ENCODE assay signal across 8 cellular contexts in genomic region chr2:217610411-217610814, GRCh38.
DNase-seq lines count a peak whose midpoint lies in the region; ATAC-seq, FAIRE-seq and TF ChIP-seq lines count a peak whose summit lies in the region.

No MANE protein-coding gene starts in this region.

- H3K4me3 ChIP-seq in body of pancreas: no peak overlapping the region

- FAIRE-seq in GM12891 (lab: Jason Lieb, UNC): no peak

- peak; percentile 15 for DNase-seq in T follicular helper cell (ENCODE audit: low read depth)
- peak in 3 of 4 donors; percentile 7 to 23 (median 21) for DNase-seq in body of pancreas
- peak; percentile 64 for DNase-seq in stimulated activated CD8-positive, alpha-beta memory T cell treated with anti-CD3 and anti-CD28 coated beads, Interleukin-4, amount 100 ng/mL, for 48 hours
- DNase-seq in cerebellar nuclear complex (lab: John Stamatoyannopoulos, UW): no peak
- no peak for DNase-seq in GM12891 (ENCODE audit: insufficient read length, low spot score)

- intact Hi-C loops in body of pancreas (cut with DNase I): no loop called here

- ATAC-seq in GM21786 (IDR thresholded peaks at IDR 0.05; ENCODE audit: unreplicated experiment) (peak; percentile 47), body of pancreas (no peak), HG02623 (IDR thresholded peaks at IDR 0.05; ENCODE audit: unreplicated experiment) (no peak), GM21381 (IDR thresholded peaks at IDR 0.05; ENCODE audit: unreplicated experiment) (no peak)

- no peaks in the 10 kb centered on the region for H3K27me3 ChIP-seq in body of pancreas

- TF ChIP-seq POLR2A in body of pancreas (IDR thresholded peaks at IDR 0.05): no peak
- TF ChIP-seq POLR2A in GM12891 (IDR thresholded peaks at IDR 0.05; ENCODE audit: low read depth, low read length): no peak

- TF ChIP-seq CTCF in body of pancreas (IDR thresholded peaks at IDR 0.05): no peak

- H3K4me1 ChIP-seq in body of pancreas: no peaks in the 10 kb centered on the region

- 46 to 53% methylated on average over 6 of the region's 6 CpGs for WGBS in body of pancreas, 2 donors

- no peaks in the 10 kb centered on the region for H3K36me3 ChIP-seq in body of pancreas (replicated peaks in 1 of 2; ENCODE audit: insufficient read depth in 1 of 2, low read depth in 2 of 2)

- H3K27ac ChIP-seq in body of pancreas: no peak overlapping the region

- no peaks in the 10 kb centered on the region for H3K9me3 ChIP-seq in body of pancreas

TF ChIP-seq in GM12891, 5 proteins besides CTCF, POLR2A, EP300 and RAD21:
- TF ChIP-seq PAX5 (IDR thresholded peaks at IDR 0.05; ENCODE audit: insufficient read depth, low read length, severe bottlenecking) (no peak), POLR2AphosphoS5 (IDR thresholded peaks at IDR 0.05; ENCODE audit: low read depth, low read length) (no peak), TAF1 (IDR thresholded peaks at IDR 0.05; ENCODE audit: low read depth, low read length) (no peak), SPI1 (IDR thresholded peaks at IDR 0.05; ENCODE audit: low read depth, low read length) (no peak), POU2F2 (IDR thresholded peaks at IDR 0.05; ENCODE audit: low read depth, low read length) (no peak)

Comparison
In these comparisons a context has a peak if more than half of its experiments do, and no peak if none do; other contexts are left out.
1. DNase-seq: peak in T follicular helper cell (single experiment), body of pancreas (3 of 4) and stimulated activated CD8-positive, alpha-beta memory T cell treated with anti-CD3 and anti-CD28 coated beads, Interleukin-4, amount 100 ng/mL, for 48 hours (single experiment); none in cerebellar nuclear complex (0 of 2) and GM12891 (single experiment).